In the genomic region with DNA sequence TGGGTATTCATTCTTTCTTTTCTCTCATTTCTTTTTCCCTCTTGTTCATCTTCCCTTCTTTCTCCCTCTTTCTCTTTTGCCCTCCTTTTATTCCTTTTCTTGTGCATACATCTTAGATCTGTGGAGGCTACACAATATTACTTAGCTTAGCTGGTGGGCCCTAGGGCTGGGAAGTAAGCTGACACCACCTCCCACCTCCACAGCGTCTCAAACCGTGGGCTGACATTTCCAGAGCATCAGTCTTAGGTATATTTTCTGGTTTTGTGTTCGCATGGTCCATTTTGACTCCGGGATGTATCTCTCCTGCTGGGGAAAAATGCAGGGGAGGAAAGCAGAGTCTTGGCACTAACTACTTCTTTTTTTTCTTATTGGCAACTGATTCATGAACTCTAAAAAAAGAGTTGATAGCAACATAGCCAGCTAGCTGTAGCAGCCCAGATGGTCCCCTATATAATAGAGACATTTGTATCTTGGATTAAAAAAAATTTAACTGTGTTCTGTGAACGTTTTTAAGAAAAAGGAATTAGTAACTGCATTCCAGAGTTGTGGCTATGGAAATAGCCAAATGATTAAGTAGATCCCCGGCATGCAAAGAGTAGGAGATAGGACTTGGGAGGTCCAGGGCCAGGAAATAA, we compare ENCODE assay signal across 23 cellular contexts. TPM values are rescaled to one million over a fixed set of nuclear protein-coding genes. Genes with fewer than 3 reads are reported as not detected.
DNase-seq lines count a peak whose midpoint lies in the region; ATAC-seq and TF ChIP-seq lines count a peak whose summit lies in the region.
"Had no signal": no experiment of that assay in that cellular context is flagged by ENCODE, and none has a peak within 500 bp of the region (broad histone marks: within the 10 kb centered on the region; RNA-seq: fewer than 3 reads in every experiment).

No MANE protein-coding gene starts in this region.

- POLR2A ChIA-PET in HEK293 (lab: Yijun Ruan, JAX) = interaction anchor here (1.9 kb wide), 1 partner anchor 8 kb away, joined by 5 read pairs; no protein-coding TSS in a partner anchor

- peaks cover 14% of the 10 kb centered on the region for H3K4me1 ChIP-seq in HEK293 (ENCODE audit: control insufficient read depth, insufficient read depth, low read length)
- H3K4me1 ChIP-seq: parathyroid adenoma, right lobe of liver had no signal

- TF ChIP-seq CTCF in HEK293 (tag by site-specific recombination; IDR thresholded peaks at IDR 0.05) (no peak), fibroblast of the aortic adventitia (IDR thresholded peaks at IDR 0.05; ENCODE audit: insufficient read depth, low read length) (no peak)

- CTCF ChIA-PET in HEK293 (lab: Yijun Ruan, JAX) = interaction anchor here (0.6 to 6.3 kb wide), 9 partner anchors 11 to 1895 kb away, joined by 3 to 48 read pairs (median 4); partner anchors contain the start of gene NVL

- no peak for ATAC-seq in HG03354 (IDR thresholded peaks at IDR 0.05; ENCODE audit: poor library complexity, severe bottlenecking, unreplicated experiment)
- ATAC-seq: effector memory CD8-positive, alpha-beta T cell; esophagus mucosa; K562; right lobe of liver; Right ventricle myocardium inferior had no signal

- DNase-seq in astrocyte of the hippocampus (ENCODE audit: low read depth, low spot score) (peak; percentile 56), fibroblast of the aortic adventitia (ENCODE audit: low read depth) (peak; percentile 89), superior temporal gyrus (ENCODE audit: extremely low spot score) (peak; percentile 56), DMS79 treated with DMSO at 0.1 percent for 48 hours (lab: John Stamatoyannopoulos, UW) (no peak), GM19238 (ENCODE audit: insufficient read length, low spot score) (no peak)
- DNase-seq: activated naive CD4-positive, alpha-beta T cell treated with anti-CD3 and anti-CD28 coated beads, Interleukin-2, amount 10 ng/mL, durations not matched to agents 7 days and 5 days; activated T-cell treated with anti-CD3 and anti-CD28 coated beads, Interleukin-2, amount 50 U/mL, for 48 hours; effector memory CD8-positive, alpha-beta T cell; H7; kidney glomerular epithelial cell; naive B cell; NCI-H146; NCI-H2227 treated with DMSO at 0.1 percent for 48 hours; NCI-H774; OCI-M1; right lobe of liver; T-helper 1 cell had no signal

- H3K4me3 ChIP-seq in HEK293 (ENCODE audit: low read depth, low read length) (no peak overlapping the region), fibroblast of the aortic adventitia (ENCODE audit: low read depth, low read length) (no peak overlapping the region)
- H3K4me3 ChIP-seq: K562, right lobe of liver had no signal

- no peaks in the 10 kb centered on the region for H3K36me3 ChIP-seq in HEK293 (ENCODE audit: control insufficient read depth in 2 of 2, insufficient read depth in 1 of 2, low read length in 2 of 2)
- H3K36me3 ChIP-seq: right lobe of liver had no signal

- no peak overlapping the region for H3K27ac ChIP-seq in HEK293 (ENCODE audit: extremely low read depth, low read depth, low read length)
- H3K27ac ChIP-seq: parathyroid adenoma, right lobe of liver had no signal

- H3K9me3 ChIP-seq in HEK293 (ENCODE audit: control insufficient read depth, insufficient read depth, low read depth, low read length) = no peaks in the 10 kb centered on the region
- H3K9me3 ChIP-seq: right lobe of liver had no signal

TF ChIP-seq in HEK293, 187 proteins besides CTCF, POLR2A, EP300 and RAD21:
- peak; percentile 89 for TF ChIP-seq EGR2 (tag by site-specific recombination; IDR thresholded peaks at IDR 0.05; ENCODE audit: low read depth)
- TF ChIP-seq ZNF501 (tag by site-specific recombination; IDR thresholded peaks at IDR 0.05) = no peak
- TF ChIP-seq ZFHX2 (tag by site-specific recombination; conservative IDR thresholded peaks at IDR 0.05) = peak; percentile 93

RNA-seq across cellular contexts. Expression of gene CNIH3, which starts 15.5 kb away (rescaled TPM):
- 31.5 and 72.4 TPM in 2 replicates for total RNA-seq in fibroblast of the aortic adventitia (ENCODE audit: low replicate concordance)

Comparison
In these comparisons a context has a peak if more than half of its experiments do, and no peak if none do; other contexts are left out.
1. DNase-seq: peak in astrocyte of the hippocampus (single experiment), fibroblast of the aortic adventitia (single experiment) and superior temporal gyrus (single experiment); none in DMS79 treated with DMSO at 0.1 percent for 48 hours (single experiment) and GM19238 (single experiment).